18 cellular contexts compared by ENCODE assay signal in genomic region chr21:36803051-36803709, GRCh38.
DNase-seq lines count a peak whose midpoint lies in the region; ATAC-seq and TF ChIP-seq lines count a peak whose summit lies in the region.
"Had no signal": no experiment of that assay in that cellular context is flagged by ENCODE, and none has a peak within 500 bp of the region (broad histone marks: within the 10 kb centered on the region; RNA-seq: fewer than 3 reads in every experiment).

No MANE protein-coding gene starts in this region.

- no peak overlapping the region for H2AFZ ChIP-seq in IMR-90 (replicated peaks; ENCODE audit: low read length, poor library complexity)

- no peak for TF ChIP-seq CTCF in IMR-90 (conservative IDR thresholded peaks at IDR 0.05; ENCODE audit: low read depth, low read length)

- CTCF ChIA-PET in IMR-90 (lab: Yijun Ruan, JAX): no interaction called here

- DNase-seq in IMR-90 (no peak), mesendoderm (peak; percentile 34), putamen (ENCODE audit: low spot score) (peak; percentile 83), islet precursor cell (no peak), NCI-H1930 (lab: John Stamatoyannopoulos, UW) (no peak)
- DNase-seq: CD8-positive, alpha-beta memory T cell; MV-4-11; NCI-H1694 treated with DMSO at 0.1 percent for 48 hours; NCI-H2107; NCI-H510A; NCI-H748 treated with DMSO at 0.1 percent for 48 hours; Right ventricle myocardium superior had no signal

- H2AK9ac ChIP-seq in IMR-90 (replicated peaks; ENCODE audit: low read depth, low read length, poor library complexity): peak overlapping the region; percentile 23

- H2AK5ac ChIP-seq in IMR-90 (ENCODE audit: low read depth, low read length) (peak overlapping the region; percentile 67), mesendoderm (ENCODE audit: low read length) (no peak overlapping the region)

- dilution Hi-C loops in IMR-90 (cut with HindIII; ENCODE audit: low sequenced_read_pairs, unreplicated experiment): no loop called here

- H3K4me2 ChIP-seq in IMR-90 (ENCODE audit: low read depth, low read length) (no peak overlapping the region), mesendoderm (ENCODE audit: low read length) (no peak overlapping the region)
- H3K4me2 ChIP-seq: BLaER1 treated with 17β-estradiol and CSF1 and Interleukin-3, amounts not matched to agents 10 nM and 100 nM; KMS-11 had no signal

- in situ Hi-C loops in IMR-90 (cut with MboI; ENCODE audit: low sequenced_read_pairs): no loop called here

- POLR2A ChIA-PET in IMR-90 (lab: Charles Lee; ENCODE audit: unreplicated experiment): no interaction called here

- H4K8ac ChIP-seq in IMR-90 (ENCODE audit: low read depth in 2 of 2, low read length in 2 of 2): no peak overlapping the region
- H4K8ac ChIP-seq in mesendoderm (ENCODE audit: low read depth, low read length): no peak overlapping the region

- H3K4ac ChIP-seq in IMR-90 (ENCODE audit: low read depth, low read length) (0 out of 2 replicates have a peak overlapping the region, but pooled peaks have one; percentile 6), mesendoderm (ENCODE audit: low read depth, low read length) (no peak overlapping the region)

- H3K27ac ChIP-seq in IMR-90 (ENCODE audit: insufficient read depth, low read length): no peak overlapping the region
- no peak overlapping the region for H3K27ac ChIP-seq in mesendoderm (ENCODE audit: low read depth, low read length)
- H3K27ac ChIP-seq: BLaER1 treated with 17β-estradiol and CSF1 and Interleukin-3, amounts not matched to agents 10 nM and 100 nM; KMS-11 had no signal

- peaks cover 0 to 29% of the 10 kb centered on the region in 2 experiments; a peak in 2 of 4 replicates for H3K79me1 ChIP-seq in IMR-90 (ENCODE audit: low read depth in 1 of 2, low read length in 2 of 2)
- no peaks in the 10 kb centered on the region for H3K79me1 ChIP-seq in mesendoderm (ENCODE audit: low read length)

- no peaks in the 10 kb centered on the region for H4K20me1 ChIP-seq in IMR-90 (ENCODE audit: insufficient read depth, low read length)
- H4K20me1 ChIP-seq: BLaER1 treated with 17β-estradiol and CSF1 and Interleukin-3, amounts not matched to agents 10 nM and 100 nM had no signal

- TF ChIP-seq POLR2A in IMR-90 (IDR thresholded peaks at IDR 0.05; ENCODE audit: low read depth, low read length): no peak

- H3K4me1 ChIP-seq in IMR-90 (ENCODE audit: control insufficient read depth, insufficient read depth, low read length): peaks cover 11% of the 10 kb centered on the region
- H3K4me1 ChIP-seq in endocrine pancreas (ENCODE audit: control insufficient read depth, insufficient read depth, low read length): no peaks in the 10 kb centered on the region
- no peaks in the 10 kb centered on the region for H3K4me1 ChIP-seq in mesendoderm (ENCODE audit: control insufficient read depth, low read depth, low read length)
- H3K4me1 ChIP-seq: BLaER1 treated with 17β-estradiol and CSF1 and Interleukin-3, amounts not matched to agents 10 nM and 100 nM had no signal

- H3K79me2 ChIP-seq in mesendoderm (ENCODE audit: control insufficient read depth, insufficient read depth, low read length): no peaks in the 10 kb centered on the region

- H4K5ac ChIP-seq in IMR-90 (ENCODE audit: low read depth, low read length): no peak overlapping the region
- no peak overlapping the region for H4K5ac ChIP-seq in mesendoderm (ENCODE audit: low read length)

- no peak overlapping the region for H3K18ac ChIP-seq in IMR-90 (ENCODE audit: low read depth, low read length)
- no peak overlapping the region for H3K18ac ChIP-seq in mesendoderm (ENCODE audit: low read length)

- H3K9me3 ChIP-seq in IMR-90 (ENCODE audit: control insufficient read depth, insufficient read depth, low read length) (0 out of 2 replicates have a peak, but pooled peaks cover 3% of the 10 kb centered on the region), endocrine pancreas (ENCODE audit: control insufficient read depth, low read length) (no peaks in the 10 kb centered on the region)

- H2BK120ac ChIP-seq in IMR-90 (ENCODE audit: low read depth, low read length): no peak overlapping the region
- H2BK120ac ChIP-seq in mesendoderm (ENCODE audit: low read depth, low read length): no peak overlapping the region

- H3K23ac ChIP-seq in IMR-90 (ENCODE audit: low read depth, low read length) (no peak overlapping the region), mesendoderm (ENCODE audit: low read length) (no peak overlapping the region)

- ATAC-seq in IMR-90 (ENCODE audit: low read depth) (no peak), HG02840 (IDR thresholded peaks at IDR 0.05; ENCODE audit: low FRiP score, unreplicated experiment) (no peak), HG03439 (IDR thresholded peaks at IDR 0.05; ENCODE audit: unreplicated experiment) (no peak)
- ATAC-seq: HepG2 had no signal

- BruUV-seq in IMR-90 (replicated peaks; lab: Mats Ljungman, UMichigan): no TSS peak

- H2BK20ac ChIP-seq in IMR-90 (ENCODE audit: low read depth, low read length): no peak overlapping the region

- no peak overlapping the region for H2BK15ac ChIP-seq in IMR-90 (ENCODE audit: low read depth, low read length)
- H2BK15ac ChIP-seq in mesendoderm (replicated peaks; ENCODE audit: low read depth): no peak overlapping the region

- TF ChIP-seq RAD21 in IMR-90 (IDR thresholded peaks at IDR 0.05; ENCODE audit: low read length): no peak

- intact Hi-C loops in IMR-90 (cut with micrococcal nuclease): no loop called here

- H3K27me3 ChIP-seq in IMR-90 (ENCODE audit: control insufficient read depth, insufficient read depth, low read length) (no peaks in the 10 kb centered on the region), endocrine pancreas (ENCODE audit: control insufficient read depth, insufficient read depth, low read length) (no peaks in the 10 kb centered on the region), mesendoderm (ENCODE audit: insufficient read depth, low read length, poor library complexity) (no peaks in the 10 kb centered on the region)
- H3K27me3 ChIP-seq: BLaER1 treated with 17β-estradiol and CSF1 and Interleukin-3, amounts not matched to agents 10 nM and 100 nM had no signal

- H3K14ac ChIP-seq in IMR-90 (replicated peaks; ENCODE audit: low read depth, low read length): 0 out of 2 replicates have a peak overlapping the region, but pooled peaks have one; percentile 16

- H3K36me3 ChIP-seq in IMR-90 (ENCODE audit: control insufficient read depth, insufficient read depth, low read length) (no peaks in the 10 kb centered on the region), endocrine pancreas (ENCODE audit: control insufficient read depth, insufficient read depth, low read length) (no peaks in the 10 kb centered on the region), mesendoderm (ENCODE audit: control insufficient read depth, insufficient read depth, low read length) (no peaks in the 10 kb centered on the region)

- H4K91ac ChIP-seq in IMR-90 (ENCODE audit: insufficient read depth, low read depth, low read length): no peak overlapping the region

- H3K56ac ChIP-seq in IMR-90 (ENCODE audit: extremely low read depth, insufficient read depth, low read length) (no peak overlapping the region), mesendoderm (ENCODE audit: low read length) (no peak overlapping the region)

- H3K9ac ChIP-seq in IMR-90 (ENCODE audit: low read depth, low read length) (no peak overlapping the region), endocrine pancreas (ENCODE audit: control insufficient read depth, insufficient read depth, low read length) (no peak overlapping the region), mesendoderm (ENCODE audit: low read length) (no peak overlapping the region)
- H3K9ac ChIP-seq: BLaER1 treated with 17β-estradiol and CSF1 and Interleukin-3, amounts not matched to agents 10 nM and 100 nM; KMS-11 had no signal

- H2BK5ac ChIP-seq in IMR-90 (ENCODE audit: low read depth, low read length, poor library complexity, severe bottlenecking) (no peak overlapping the region), mesendoderm (ENCODE audit: low read length) (no peak overlapping the region)

- WGBS in IMR-90 (ENCODE audit: extremely low coverage in 2 of 2, insufficient read length in 1 of 2), 2 experiments: 100% methylated on average over 2 of the region's 13 CpGs; no CpG with 5 or more reads in 1 of the 2 experiments
- no CpG with 5 or more reads among the region's 13 CpGs for WGBS in mesendoderm (ENCODE audit: extremely low coverage, insufficient coverage, low lambda C conversion rate)

- peaks cover 24% of the 10 kb centered on the region for H3K9me1 ChIP-seq in IMR-90 (ENCODE audit: insufficient read depth, low read length)

- no peak overlapping the region for H3K4me3 ChIP-seq in IMR-90 (ENCODE audit: insufficient read depth, low read depth, low read length)
- H3K4me3 ChIP-seq in endocrine pancreas (ENCODE audit: control insufficient read depth, insufficient read depth, low read length): peak overlapping the region; percentile 52
- no peak overlapping the region for H3K4me3 ChIP-seq in mesendoderm (ENCODE audit: low read length)
- H3K4me3 ChIP-seq: BLaER1 treated with 17β-estradiol and CSF1 and Interleukin-3, amounts not matched to agents 10 nM and 100 nM had no signal

TF ChIP-seq in IMR-90, 13 proteins besides CTCF, POLR2A, EP300 and RAD21:
- TF ChIP-seq RCOR1 (IDR thresholded peaks at IDR 0.05; ENCODE audit: insufficient replicate concordance, low read length): no peak
- TF ChIP-seq SMC3 (IDR thresholded peaks at IDR 0.05; ENCODE audit: low read depth, low read length): no peak
- TF ChIP-seq FOS (IDR thresholded peaks at IDR 0.05; ENCODE audit: low read depth, low read length): no peak
- TF ChIP-seq CHD1 (IDR thresholded peaks at IDR 0.05; ENCODE audit: low read depth, low read length): no peak
- no peak for TF ChIP-seq MXI1 (IDR thresholded peaks at IDR 0.05; ENCODE audit: borderline replicate concordance, low read depth, low read length)
- TF ChIP-seq CEBPB (IDR thresholded peaks at IDR 0.05; ENCODE audit: low read depth, low read length): no peak
- no peak for TF ChIP-seq MAFK (IDR thresholded peaks at IDR 0.05; ENCODE audit: low read depth, low read length)
- no peak for TF ChIP-seq RFX5 (IDR thresholded peaks at IDR 0.05; ENCODE audit: low read depth, low read length)
- no peak for TF ChIP-seq BHLHE40 (IDR thresholded peaks at IDR 0.05; ENCODE audit: low read depth, low read length)

Comparison
In these comparisons a context has a peak if more than half of its experiments do, and no peak if none do; other contexts are left out.
1. DNase-seq: peak in mesendoderm (single experiment) and putamen (single experiment); none in IMR-90 (single experiment), islet precursor cell (single experiment) and NCI-H1930 (0 of 2).